ENCODE assay signal across 31 cellular contexts in the genomic region with DNA sequence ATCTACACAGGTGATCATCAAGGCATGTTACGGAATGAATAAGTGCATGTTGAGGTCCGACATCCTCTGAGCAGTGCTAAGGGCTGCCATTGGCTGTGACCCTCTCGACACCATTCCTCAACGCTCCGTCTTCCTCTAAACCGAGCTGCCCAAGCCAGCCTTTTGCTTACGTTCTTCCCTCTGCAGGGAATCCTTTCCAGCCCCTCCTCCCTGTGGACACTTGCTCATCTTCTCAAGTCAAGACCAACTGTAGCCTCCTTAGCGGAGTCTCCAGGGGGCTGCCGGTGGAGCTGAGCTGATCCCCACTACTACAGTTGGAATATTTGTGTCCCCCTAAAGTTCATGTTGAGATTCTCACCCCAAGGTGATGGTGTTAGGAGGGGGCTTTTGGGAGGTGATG.
"Had no signal": no experiment of that assay in that cellular context is flagged by ENCODE, and none has a peak within 500 bp of the region (broad histone marks: within the 10 kb centered on the region; RNA-seq: fewer than 3 reads in every experiment).

No MANE protein-coding gene starts in this region.

- H3K4me1 Mint-ChIP-seq: activated CD4-positive, alpha-beta T cell treated with anti-CD3 and anti-CD28 coated beads for 36 hours; activated CD4-positive, alpha-beta T cell treated with anti-CD3 and anti-CD28 coated beads, Interleukin-2, amount 10 ng/mL, durations not matched to agents 7 days and 5 days; activated CD8-positive, alpha-beta memory T cell treated with anti-CD3 and anti-CD28 coated beads, Interleukin-2, amount 10 ng/mL, durations not matched to agents 7 days and 5 days; activated T-helper 17 cell treated with anti-CD3 and anti-CD28 coated beads, Interleukin-2, amount 50 U/mL, for 72 hours; central memory CD8-positive, alpha-beta T cell; endodermal cell; T-cell had no signal

- H3K36me3 Mint-ChIP-seq: activated CD8-positive, alpha-beta memory T cell treated with anti-CD3 and anti-CD28 coated beads, Interleukin-2, amount 10 ng/mL, durations not matched to agents 7 days and 5 days; activated naive CD8-positive, alpha-beta T cell; T-cell had no signal

- H3K27me3 ChIP-seq: brain microvascular endothelial cell, dorsolateral prefrontal cortex, foreskin keratinocyte, gastrocnemius medialis had no signal

- DNase-seq: activated CD4-positive, alpha-beta T cell treated with anti-CD3 and anti-CD28 coated beads for 36 hours; activated CD4-positive, alpha-beta T cell treated with anti-CD3 and anti-CD28 coated beads, Interleukin-2, amount 10 ng/mL, durations not matched to agents 7 days and 5 days; activated CD4-positive, alpha-beta T cell treated with anti-CD3 and anti-CD28 coated beads, Interleukin-2, amount 50 U/mL, for 48 hours; activated CD4-positive, CD25-positive, alpha-beta regulatory T cell; activated CD4-positive, CD25-positive, alpha-beta regulatory T cell treated with anti-CD3 and anti-CD28 coated beads, Interleukin-2, amount 50 U/mL, for 72 hours; activated CD8-positive, alpha-beta memory T cell treated with anti-CD3 and anti-CD28 coated beads, Interleukin-2, amount 10 ng/mL, durations not matched to agents 7 days and 5 days; activated CD8-positive, alpha-beta memory T cell treated with anti-CD3 and anti-CD28 coated beads, Interleukin-2, amount 50 U/mL, for 48 hours; activated CD8-positive, alpha-beta T cell treated with anti-CD3 and anti-CD28 coated beads for 36 hours; activated effector memory CD4-positive, alpha-beta T cell treated with Interleukin-2 at 50 U/mL for 16 hours; activated gamma-delta T cell treated with Interleukin-2 at 50 U/mL for 16 hours; activated naive CD4-positive, alpha-beta T cell treated with anti-CD3 and anti-CD28 coated beads, Interleukin-2, amount 50 U/mL, for 16 hours; activated naive CD4-positive, alpha-beta T cell treated with Interleukin-2 at 50 U/mL for 16 hours; activated T-cell treated with anti-CD3 and anti-CD28 coated beads for 4 hours; activated T-cell treated with anti-CD3 and anti-CD28 coated beads, Interleukin-2, amount 50 U/mL, for 4 hours; amniotic stem cell; anterior cingulate cortex; brain microvascular endothelial cell; effector memory CD4-positive, alpha-beta T cell; endodermal cell; foreskin keratinocyte; gastrocnemius medialis; glutamatergic neuron; T-cell had no signal

- H3K4me3 Mint-ChIP-seq: activated CD4-positive, alpha-beta T cell treated with anti-CD3 and anti-CD28 coated beads for 36 hours; activated CD4-positive, alpha-beta T cell treated with anti-CD3 and anti-CD28 coated beads, Interleukin-2, amount 10 ng/mL, durations not matched to agents 7 days and 5 days; activated CD8-positive, alpha-beta memory T cell treated with anti-CD3 and anti-CD28 coated beads, Interleukin-2, amount 10 ng/mL, durations not matched to agents 7 days and 5 days; activated CD8-positive, alpha-beta T cell treated with anti-CD3 and anti-CD28 coated beads for 36 hours; activated naive CD8-positive, alpha-beta T cell; activated T-cell treated with anti-CD3 and anti-CD28 coated beads, Interleukin-2, amount 50 U/mL, for 4 hours; activated T-helper 17 cell treated with anti-CD3 and anti-CD28 coated beads, Interleukin-2, amount 50 U/mL, for 72 hours; central memory CD8-positive, alpha-beta T cell; dendritic cell treated with granulocyte-macrophage colony-stimulating factor and Interleukin-4, amounts not matched to agents 40 ng/mL and 50 ng/mL, for 4 days; endodermal cell; T-cell; T-helper 1 cell treated with Interleukin-12 subunit alpha and Interleukin-12 subunit beta and Interleukin-4 antibody, amounts not matched to agents 30 μg/mL and 1 μg/mL, for 36 hours had no signal

- H3K27me3 Mint-ChIP-seq: activated CD4-positive, alpha-beta T cell treated with anti-CD3 and anti-CD28 coated beads, Interleukin-2, amount 10 ng/mL, durations not matched to agents 7 days and 5 days; activated CD8-positive, alpha-beta memory T cell treated with anti-CD3 and anti-CD28 coated beads, Interleukin-2, amount 10 ng/mL, durations not matched to agents 7 days and 5 days; activated CD8-positive, alpha-beta T cell treated with anti-CD3 and anti-CD28 coated beads for 36 hours; activated naive CD8-positive, alpha-beta T cell; activated T-helper 17 cell treated with anti-CD3 and anti-CD28 coated beads, Interleukin-2, amount 50 U/mL, for 72 hours; dendritic cell treated with granulocyte-macrophage colony-stimulating factor and Interleukin-4, amounts not matched to agents 40 ng/mL and 50 ng/mL, for 4 days; T-cell had no signal

- H3K36me3 ChIP-seq: brain microvascular endothelial cell, gastrocnemius medialis had no signal

- H3K4me1 ChIP-seq: foreskin keratinocyte, gastrocnemius medialis had no signal

- H3K27ac Mint-ChIP-seq: activated CD4-positive, alpha-beta T cell treated with anti-CD3 and anti-CD28 coated beads for 36 hours; activated CD4-positive, alpha-beta T cell treated with anti-CD3 and anti-CD28 coated beads, Interleukin-2, amount 10 ng/mL, durations not matched to agents 7 days and 5 days; activated CD8-positive, alpha-beta memory T cell treated with anti-CD3 and anti-CD28 coated beads, Interleukin-2, amount 10 ng/mL, durations not matched to agents 7 days and 5 days; activated CD8-positive, alpha-beta T cell treated with anti-CD3 and anti-CD28 coated beads for 36 hours; activated naive CD8-positive, alpha-beta T cell; activated T-helper 17 cell treated with anti-CD3 and anti-CD28 coated beads, Interleukin-2, amount 50 U/mL, for 72 hours; dendritic cell treated with granulocyte-macrophage colony-stimulating factor and Interleukin-4, amounts not matched to agents 40 ng/mL and 50 ng/mL, for 4 days; endodermal cell; T-cell; T-helper 1 cell treated with Interleukin-12 subunit alpha and Interleukin-12 subunit beta and Interleukin-4 antibody, amounts not matched to agents 30 μg/mL and 1 μg/mL, for 36 hours had no signal

- H3K9me3 ChIP-seq: gastrocnemius medialis had no signal

- H3K4me3 ChIP-seq: coronary artery, dorsolateral prefrontal cortex, gastrocnemius medialis had no signal

- H3K9me3 Mint-ChIP-seq: activated CD4-positive, alpha-beta T cell treated with anti-CD3 and anti-CD28 coated beads, Interleukin-2, amount 10 ng/mL, durations not matched to agents 7 days and 5 days; activated CD8-positive, alpha-beta T cell treated with anti-CD3 and anti-CD28 coated beads for 36 hours; activated T-cell treated with anti-CD3 and anti-CD28 coated beads, Interleukin-2, amount 50 U/mL, for 4 hours; central memory CD8-positive, alpha-beta T cell; T-helper 1 cell treated with Interleukin-12 subunit alpha and Interleukin-12 subunit beta and Interleukin-4 antibody, amounts not matched to agents 30 μg/mL and 1 μg/mL, for 36 hours had no signal

- ATAC-seq: activated CD4-positive, alpha-beta T cell treated with anti-CD3 and anti-CD28 coated beads for 36 hours; activated CD8-positive, alpha-beta memory T cell treated with anti-CD3 and anti-CD28 coated beads, Interleukin-2, amount 10 ng/mL, durations not matched to agents 7 days and 5 days; activated CD8-positive, alpha-beta T cell treated with anti-CD3 and anti-CD28 coated beads for 36 hours; activated T-cell treated with anti-CD3 and anti-CD28 coated beads, Interleukin-2, amount 50 U/mL, for 4 hours; activated T-helper 17 cell treated with anti-CD3 and anti-CD28 coated beads, Interleukin-2, amount 50 U/mL, for 72 hours; esophagus mucosa; foreskin keratinocyte; gastrocnemius medialis; T-cell had no signal

- H3K27ac ChIP-seq: brain microvascular endothelial cell, coronary artery, dorsolateral prefrontal cortex, foreskin keratinocyte, gastrocnemius medialis had no signal
